ENCODE assay signal across 27 cellular contexts in the genomic region with DNA sequence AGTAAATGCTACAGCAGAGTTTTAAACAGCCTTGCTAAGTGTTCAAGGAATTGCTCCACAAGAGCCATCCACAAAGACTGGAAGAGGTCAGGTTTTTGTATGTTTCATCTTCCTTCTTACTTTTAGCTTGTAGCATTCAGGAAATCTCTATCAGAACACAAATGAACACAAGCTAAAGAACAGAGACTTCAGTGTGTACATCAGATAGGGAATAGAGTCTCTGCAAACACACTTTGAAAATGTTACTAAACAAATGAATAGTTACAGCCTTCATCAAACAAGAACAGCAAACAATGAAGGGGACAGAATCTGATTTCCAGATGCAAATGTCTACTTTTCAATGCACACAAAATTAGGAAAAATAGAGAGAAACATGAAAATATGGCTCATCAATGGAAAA.
"Had no signal": no experiment of that assay in that cellular context is flagged by ENCODE, and none has a peak within 500 bp of the region (broad histone marks: within the 10 kb centered on the region; RNA-seq: fewer than 3 reads in every experiment).

No MANE protein-coding gene starts in this region.

- H3K9me3 Mint-ChIP-seq: natural killer cell had no signal

- H3K27ac Mint-ChIP-seq: mesothelial cell of epicardium; natural killer cell; nephron progenitor cell; neural progenitor cell; stimulated activated effector memory CD8-positive, alpha-beta T cell treated with anti-CD3 and anti-CD28 coated beads, Interleukin-12 subunit alpha, Interleukin-12 subunit beta, amount 100 ng/mL, for 72 hours had no signal

- H3K4me3 Mint-ChIP-seq: mesothelial cell of epicardium; natural killer cell; nephron progenitor cell; neural progenitor cell; stimulated activated effector memory CD8-positive, alpha-beta T cell treated with anti-CD3 and anti-CD28 coated beads, Interleukin-12 subunit alpha, Interleukin-12 subunit beta, amount 100 ng/mL, for 72 hours had no signal

- H3K4me1 ChIP-seq: neural progenitor cell, parathyroid adenoma, stomach, testis, upper lobe of left lung, vagina had no signal

- H3K36me3 ChIP-seq: neural progenitor cell, neutrophil had no signal

- ATAC-seq: left colon; natural killer cell; sciatic nerve; stimulated activated effector memory CD8-positive, alpha-beta T cell treated with anti-CD3 and anti-CD28 coated beads, Interleukin-12 subunit alpha, Interleukin-12 subunit beta, amount 100 ng/mL, for 72 hours had no signal

- H3K4me1 Mint-ChIP-seq: neural progenitor cell had no signal

- H3K36me3 Mint-ChIP-seq: natural killer cell had no signal

- H3K9me3 ChIP-seq: right atrium auricular region, testis, thyroid gland, vagina had no signal

- H3K27me3 ChIP-seq: neural progenitor cell, neutrophil, right atrium auricular region, spleen, stomach, testis, thyroid gland, transverse colon, upper lobe of left lung, vagina had no signal

- DNase-seq: hippocampal formation; kidney; left colon; left ventricle myocardium inferior; mesendoderm; naive B cell; natural killer cell; nephron progenitor cell; occipital lobe; spleen; stimulated activated CD4-positive, alpha-beta T cell treated with anti-CD3 and anti-CD28 coated beads, Interleukin-4, amount 100 ng/mL, for 24 hours; stimulated activated naive CD4-positive, alpha-beta T cell; stomach; testis; thyroid gland; transverse colon; upper lobe of left lung had no signal

- H3K27ac ChIP-seq: left ventricle myocardium inferior, neural progenitor cell, neutrophil, parathyroid adenoma, right atrium auricular region, skin epidermis, spleen, stomach, testis, thyroid gland, transverse colon, upper lobe of left lung, vagina had no signal

- H3K27me3 Mint-ChIP-seq: naive B cell had no signal

- H3K4me3 ChIP-seq: left ventricle myocardium inferior, lung, neural progenitor cell, right atrium auricular region, skin epidermis, spleen, stomach, testis, thyroid gland, transverse colon, upper lobe of left lung, vagina had no signal
